Comparison of ENCODE assay signal across 13 cellular contexts in genomic region chr20:63848003-63848911, GRCh38. TPM values are rescaled to one million over a fixed set of nuclear protein-coding genes. Genes with fewer than 3 reads are reported as not detected.
A peak's percentile ranks its signal among the peaks of the same experiment; 100 is the strongest.
DNase-seq lines count a peak whose midpoint lies in the region; ATAC-seq, FAIRE-seq and TF ChIP-seq lines count a peak whose summit lies in the region.
"Had no signal": no experiment of that assay in that cellular context is flagged by ENCODE, and none has a peak within 500 bp of the region (broad histone marks: within the 10 kb centered on the region; RNA-seq: fewer than 3 reads in every experiment).

No MANE protein-coding gene starts in this region.

- dilution Hi-C loops in endothelial cell of umbilical vein (cut with MboI; ENCODE audit: extremely low pct_ligation_motif_present, low sequenced_read_pairs): no loop called here

- H3K4me3 ChIP-seq in endothelial cell of umbilical vein (replicated peaks in 1 of 3; ENCODE audit: insufficient read depth in 1 of 3, low read depth in 1 of 3, low read length in 3 of 3) (no peak overlapping the region), right lobe of liver (no peak overlapping the region), transverse colon (no peak overlapping the region)

- BruUV-seq in endothelial cell of umbilical vein (replicated peaks; lab: Mats Ljungman, UMichigan): no TSS peak

- H3K9me3 ChIP-seq in endothelial cell of umbilical vein (replicated peaks; ENCODE audit: control insufficient read depth, insufficient read depth, low read length) (no peaks in the 10 kb centered on the region), right lobe of liver (no peaks in the 10 kb centered on the region), transverse colon (no peaks in the 10 kb centered on the region)

- ATAC-seq in right lobe of liver: peak; percentile 16 to 46 (median 30)

- in situ Hi-C loops in transverse colon (cut with MboI; ENCODE audit: low pct_ligation_motif_present in 1 of 4, low pct_unique_long_range_greater_than_20kb in 1 of 4, low sequenced_read_pairs in 3 of 4): no loop called here
- in situ Hi-C loops in ACHN (cut with HindIII; ENCODE audit: low pct_ligation_motif_present, low pct_unique_long_range_greater_than_20kb, low sequenced_read_pairs): no loop called here

- intact Hi-C loops in endothelial cell of umbilical vein (cut with micrococcal nuclease) (no loop called here), right lobe of liver (cut with DNase I) (no loop called here), transverse colon (cut with DNase I; ENCODE audit: low total_unique reads) (no loop called here)

- H4K20me1 ChIP-seq in endothelial cell of umbilical vein (replicated peaks; ENCODE audit: control insufficient read depth, extremely low read depth, insufficient read depth, low read length): no peaks in the 10 kb centered on the region

- no peaks in the 10 kb centered on the region for H3K9me1 ChIP-seq in endothelial cell of umbilical vein (replicated peaks; ENCODE audit: control insufficient read depth, extremely low read depth, insufficient read depth, low read length)

- 66% methylated on average over 4 of the region's 28 CpGs for WGBS in right lobe of liver (ENCODE audit: insufficient coverage, low coverage, low lambda C conversion rate, missing lambda C conversion rate)
- WGBS in transverse colon (ENCODE audit: low coverage in 1 of 2), 2 donors: 68% methylated on average over 27 of the region's 28 CpGs; no CpG with 5 or more reads in 1 of the 2 donors

- no peak for FAIRE-seq in endothelial cell of umbilical vein (lab: Jason Lieb, UNC)

- peaks cover 25% of the 10 kb centered on the region for H3K4me1 ChIP-seq in endothelial cell of umbilical vein (ENCODE audit: control insufficient read depth, extremely low read depth, insufficient read depth, low read length)
- peaks cover 0 to 5% (median 0%) of the 10 kb centered on the region in 4 donors for H3K4me1 ChIP-seq in right lobe of liver
- H3K4me1 ChIP-seq in transverse colon: peaks cover 5 to 17% (median 7%) of the 10 kb centered on the region in 4 donors

- TF ChIP-seq CTCF in endothelial cell of umbilical vein (IDR thresholded peaks at IDR 0.05; ENCODE audit: extremely low read depth in 1 of 2, insufficient read depth in 1 of 2, low read depth in 1 of 2, low read length in 2 of 2): no peak
- TF ChIP-seq CTCF in right lobe of liver (IDR thresholded peaks at IDR 0.05): no peak
- TF ChIP-seq CTCF in transverse colon (IDR thresholded peaks at IDR 0.05): no peak

- peak overlapping the region; percentile 18 for H3K4me2 ChIP-seq in endothelial cell of umbilical vein (ENCODE audit: insufficient read depth, low read length)

- H3K36me3 ChIP-seq in endothelial cell of umbilical vein (ENCODE audit: control insufficient read depth in 2 of 2, extremely low read depth in 1 of 2, insufficient read depth in 2 of 2, low read length in 2 of 2): no peaks in the 10 kb centered on the region
- H3K36me3 ChIP-seq in right lobe of liver: no peaks in the 10 kb centered on the region
- H3K36me3 ChIP-seq in transverse colon: no peaks in the 10 kb centered on the region

- H3K9ac ChIP-seq in endothelial cell of umbilical vein (replicated peaks; ENCODE audit: extremely low read depth, insufficient read depth, low read length): peak overlapping the region; percentile 3

- POLR2A ChIA-PET in endothelial cell of umbilical vein (lab: Charles Lee): no interaction called here

- TF ChIP-seq EP300 in transverse colon (IDR thresholded peaks at IDR 0.05; ENCODE audit: low read depth): no peak

- no peak for TF ChIP-seq POLR2A in endothelial cell of umbilical vein (IDR thresholded peaks at IDR 0.05; ENCODE audit: low read depth, low read length)
- TF ChIP-seq POLR2A in right lobe of liver (IDR thresholded peaks at IDR 0.05): no peak
- TF ChIP-seq POLR2A in transverse colon (IDR thresholded peaks at IDR 0.05): no peak

- H3K27ac ChIP-seq in endothelial cell of umbilical vein (ENCODE audit: insufficient read depth, low read depth, low read length) (peak overlapping the region; percentile 34), right lobe of liver (peak overlapping the region in 2 of 3 donors; percentile 24 to 33), transverse colon (peak overlapping the region in 3 of 4 donors; percentile 10 to 32 (median 25))

- H3K79me2 ChIP-seq in endothelial cell of umbilical vein (ENCODE audit: control insufficient read depth, insufficient read depth, low read length): no peaks in the 10 kb centered on the region

- CTCF ChIA-PET in endothelial cell of umbilical vein (lab: Charles Lee): interaction anchor here (0.7 to 2.2 kb wide), 3 partner anchors 10 to 190 kb away, joined by 3 to 16 read pairs (median 3); no protein-coding TSS in a partner anchor

- H3K27me3 ChIP-seq in endothelial cell of umbilical vein (ENCODE audit: control insufficient read depth in 2 of 2, insufficient read depth in 2 of 2, low read length in 2 of 2): no peaks in the 10 kb centered on the region
- no peaks in the 10 kb centered on the region for H3K27me3 ChIP-seq in right lobe of liver
- H3K27me3 ChIP-seq in transverse colon: peaks cover 56% of the 10 kb centered on the region

- DNase-seq in endothelial cell of umbilical vein (ENCODE audit: low read depth, low spot score) (no peak), right lobe of liver (no peak), transverse colon (no peak), DMS53 (lab: John Stamatoyannopoulos, UW) (no peak), ACHN (no peak), NOMO-1 treated with dmso at 0.1 percent for 144 hours (lab: John Stamatoyannopoulos, UW; ENCODE audit: unreplicated experiment) (no peak)
- DNase-seq: activated CD4-positive, alpha-beta T cell treated with anti-CD3 and anti-CD28 coated beads, Interleukin-2, amount 50 U/mL, for 4 hours; activated effector memory CD4-positive, alpha-beta T cell treated with Interleukin-2 at 50 U/mL for 16 hours had no signal

- H2AFZ ChIP-seq in endothelial cell of umbilical vein (ENCODE audit: low read depth, low read length): peak overlapping the region; percentile 77

TF ChIP-seq in PFSK-1, 5 proteins besides CTCF, POLR2A, EP300 and RAD21:
- TF ChIP-seq TAF1 (IDR thresholded peaks at IDR 0.05; ENCODE audit: borderline replicate concordance, insufficient read depth, low read length) (no peak), FOXP2 (optimal IDR thresholded peaks at IDR 0.05; ENCODE audit: borderline replicate concordance, extremely low read depth, extremely low read length, insufficient read depth) (peak; percentile 40)
TF ChIP-seq in PFSK-1: peak in this region for 1.

TF ChIP-seq in endothelial cell of umbilical vein, 7 proteins besides CTCF, POLR2A, EP300 and RAD21 (continues in another document):
- no peak for TF ChIP-seq EZH2 (IDR thresholded peaks at IDR 0.05; ENCODE audit: borderline replicate concordance, low read depth, low read length, severe bottlenecking)
- no peak for TF ChIP-seq POLR2AphosphoS5 (IDR thresholded peaks at IDR 0.05; ENCODE audit: insufficient read depth, low read depth, low read length)

RNA-seq across cellular contexts. Expression of gene ABHD16B, which starts 13.0 kb away (rescaled TPM):
- 5.5 TPM for polyA plus RNA-seq in PFSK-1 (2012; ENCODE audit: insufficient read length, low read depth)
- not detected in 2 replicates for total RNA-seq in endothelial cell of umbilical vein
- not detected in 2 replicates for polyA plus RNA-seq in endothelial cell of umbilical vein
- polyA plus RNA-seq in endothelial cell of umbilical vein (2011; cell fraction: cytosol; rRNA removed): not detected in 2 replicates
- not detected in 2 replicates for polyA plus RNA-seq in endothelial cell of umbilical vein (2011; cell fraction: nucleus; rRNA removed)
- not detected in 2 replicates for polyA plus RNA-seq in endothelial cell of umbilical vein (2012)
- polyA minus RNA-seq in endothelial cell of umbilical vein: not detected in 2 replicates
- not detected for polyA minus RNA-seq in endothelial cell of umbilical vein (2011; cell fraction: cytosol; rRNA and poly(A)+ RNA removed)
- not detected in 2 replicates for polyA minus RNA-seq in endothelial cell of umbilical vein (2011; cell fraction: nucleus; rRNA and poly(A)+ RNA removed)
- total RNA-seq in right lobe of liver: not detected
- total RNA-seq in transverse colon: not detected
- total RNA-seq: epithelial cell of proximal tubule, myocyte, sciatic nerve, subcutaneous adipose tissue had no signal

RNA-seq across cellular contexts. Expression of gene TPD52L2, which starts 16.8 kb away (rescaled TPM):
- polyA plus RNA-seq in PFSK-1 (2012; ENCODE audit: insufficient read length, low read depth): 88.4 TPM
- 114 and 123 TPM in 2 replicates for total RNA-seq in endothelial cell of umbilical vein
- 142 and 151 TPM in 2 replicates for polyA plus RNA-seq in endothelial cell of umbilical vein
- polyA plus RNA-seq in endothelial cell of umbilical vein (2011; cell fraction: cytosol; rRNA removed): 153 and 166 TPM in 2 replicates
- 111 and 114 TPM in 2 replicates for polyA plus RNA-seq in endothelial cell of umbilical vein (2011; cell fraction: nucleus; rRNA removed)
- 140 and 153 TPM in 2 replicates for polyA plus RNA-seq in endothelial cell of umbilical vein (2012)
- 102 and 111 TPM in 2 replicates for polyA minus RNA-seq in endothelial cell of umbilical vein
- 112 TPM for polyA minus RNA-seq in endothelial cell of umbilical vein (2011; cell fraction: cytosol; rRNA and poly(A)+ RNA removed)
- polyA minus RNA-seq in endothelial cell of umbilical vein (2011; cell fraction: nucleus; rRNA and poly(A)+ RNA removed): 33.5 and 36.6 TPM in 2 replicates
- total RNA-seq in right lobe of liver: 10 to 100 TPM; 20.1 to 46.8 (median 30.5) TPM
- total RNA-seq in transverse colon: 10 to 100 TPM; 40.8 to 67.0 (median 62.6) TPM

RNA-seq across cellular contexts. Expression of gene ZBTB46, which starts 17.2 kb away (rescaled TPM):
- 17.8 TPM for polyA plus RNA-seq in PFSK-1 (2012; ENCODE audit: insufficient read length, low read depth)
- total RNA-seq in endothelial cell of umbilical vein: 4.3 and 7.1 TPM in 2 replicates
- 1.3 TPM in 2 replicates for polyA plus RNA-seq in endothelial cell of umbilical vein
- 0.76 and 1.3 TPM in 2 replicates for polyA plus RNA-seq in endothelial cell of umbilical vein (2011; cell fraction: cytosol; rRNA removed)
- polyA plus RNA-seq in endothelial cell of umbilical vein (2011; cell fraction: nucleus; rRNA removed): 2.0 and 2.3 TPM in 2 replicates
- 1.7 and 2.5 TPM in 2 replicates for polyA plus RNA-seq in endothelial cell of umbilical vein (2012)
- 5.8 and 6.6 TPM in 2 replicates for polyA minus RNA-seq in endothelial cell of umbilical vein
- polyA minus RNA-seq in endothelial cell of umbilical vein (2011; cell fraction: cytosol; rRNA and poly(A)+ RNA removed): 18.6 TPM
- 2.4 and 3.6 TPM in 2 replicates for polyA minus RNA-seq in endothelial cell of umbilical vein (2011; cell fraction: nucleus; rRNA and poly(A)+ RNA removed)
- 1 to 10 TPM; 1.2 to 4.2 (median 2.4) TPM for total RNA-seq in right lobe of liver
- total RNA-seq in transverse colon: 1 to 10 TPM; 2.3 to 6.0 (median 5.3) TPM

RNA-seq across cellular contexts. Expression of gene DNAJC5, which starts 46.7 kb away (rescaled TPM):
- polyA plus RNA-seq in PFSK-1 (2012; ENCODE audit: insufficient read length, low read depth): 43.4 TPM
- 58.7 and 60.3 TPM in 2 replicates for total RNA-seq in endothelial cell of umbilical vein
- polyA plus RNA-seq in endothelial cell of umbilical vein: 40.1 and 44.7 TPM in 2 replicates
- 33.6 and 38.3 TPM in 2 replicates for polyA plus RNA-seq in endothelial cell of umbilical vein (2011; cell fraction: cytosol; rRNA removed)
- polyA plus RNA-seq in endothelial cell of umbilical vein (2011; cell fraction: nucleus; rRNA removed): 37.7 and 41.4 TPM in 2 replicates
- 52.7 and 55.3 TPM in 2 replicates for polyA plus RNA-seq in endothelial cell of umbilical vein (2012)
- 66.9 and 75.0 TPM in 2 replicates for polyA minus RNA-seq in endothelial cell of umbilical vein
- polyA minus RNA-seq in endothelial cell of umbilical vein (2011; cell fraction: cytosol; rRNA and poly(A)+ RNA removed): 27.5 TPM
- polyA minus RNA-seq in endothelial cell of umbilical vein (2011; cell fraction: nucleus; rRNA and poly(A)+ RNA removed): 22.1 and 24.6 TPM in 2 replicates
- 10 to 100 TPM; 10.7 to 26.0 (median 15.1) TPM for total RNA-seq in right lobe of liver
- 10 to 100 TPM; 59.9 to 77.3 (median 71.4) TPM for total RNA-seq in transverse colon
